In the genomic region with DNA sequence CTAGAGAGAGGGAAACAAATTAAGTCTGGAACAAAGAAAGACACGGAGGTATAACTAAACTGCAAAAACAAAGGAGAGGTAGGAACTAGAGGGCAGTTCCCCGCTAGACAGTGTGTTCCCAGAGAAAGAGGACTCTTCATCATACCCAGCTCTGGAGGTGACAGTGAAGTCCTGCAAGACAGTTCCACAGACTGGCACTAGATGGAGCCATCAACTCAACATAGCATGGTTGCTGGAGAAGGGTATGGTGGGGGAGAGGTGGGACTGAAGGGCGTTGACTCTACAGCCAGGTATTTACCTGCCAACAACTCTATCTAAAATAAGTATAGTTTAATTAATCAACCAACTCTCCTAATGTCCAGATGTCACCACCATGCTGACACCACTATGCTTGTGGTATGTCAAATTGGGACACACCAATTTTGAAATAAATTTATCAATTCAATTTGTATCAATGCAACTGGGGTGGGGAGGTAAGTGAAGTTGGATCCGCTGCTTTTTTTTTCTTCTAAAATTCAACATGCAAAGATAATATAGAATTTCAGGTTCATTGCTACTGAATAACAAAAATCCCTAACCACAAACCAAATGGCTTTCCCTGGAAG, we compare ENCODE assay signal across 8 cellular contexts. TPM values are rescaled to one million over a fixed set of nuclear protein-coding genes. Genes with fewer than 3 reads are reported as not detected.
DNase-seq lines count a peak whose midpoint lies in the region; ATAC-seq, FAIRE-seq and TF ChIP-seq lines count a peak whose summit lies in the region.

No MANE protein-coding gene starts in this region.

- no peaks in the 10 kb centered on the region for H4K20me1 ChIP-seq in K562 (replicated peaks; ENCODE audit: control insufficient read depth, insufficient read depth, low read length)

- CTCF ChIA-PET in HEK293T (lab: Yijun Ruan, JAX) (interaction anchor here (1.0 to 4.3 kb wide), 4 partner anchors 71 to 192 kb away, joined by 3 to 12 read pairs (median 6); no protein-coding TSS in a partner anchor), K562 (lab: Yijun Ruan, JAX; ENCODE audit: low intra/inter-chr PET ratio) (interaction anchor here (0.7 to 1.4 kb wide), 2 partner anchors 93 to 193 kb away, joined by 3 to 6 read pairs; no protein-coding TSS in a partner anchor)

- no peak overlapping the region for H3K9ac ChIP-seq in K562 (ENCODE audit: insufficient read depth in 1 of 2, low read depth in 2 of 2, low read length in 2 of 2)

- H3K36me3 Mint-ChIP-seq in CD4-positive, CD25-positive, alpha-beta regulatory T cell, result peaks cover 7% of the 10 kb centered on the region

- peak in 2 of 3 donors; percentile 46 to 73 for DNase-seq in CD4-positive, CD25-positive, alpha-beta regulatory T cell
- DNase-seq in HEK293T (ENCODE audit: extremely low spot score) (peak; percentile 59), SKM-1 (lab: John Stamatoyannopoulos, UW; ENCODE audit: unreplicated experiment) (peak; percentile 25), K562 (ENCODE audit: extremely low read depth in 1 of 4, low spot score in 3 of 4) (peak; percentile 72 to 80 (median 76)), lung (ENCODE audit: low spot score) (no peak), testis (peak; percentile 75), cortex of kidney (lab: John Stamatoyannopoulos, UW) (no peak)

- POLR2A ChIA-PET in HEK293T (lab: Yijun Ruan, JAX) (interaction anchor here (0.6 kb wide), 1 partner anchor 68 kb away, joined by 4 read pairs; no protein-coding TSS in a partner anchor), K562 (lab: Yijun Ruan, JAX) (interaction anchor here (0.7 to 2.2 kb wide), 2 partner anchors 11 to 192 kb away, joined by 3 to 8 read pairs; no protein-coding TSS in a partner anchor)

- no peaks in the 10 kb centered on the region for H3K36me3 ChIP-seq in CD4-positive, CD25-positive, alpha-beta regulatory T cell (ENCODE audit: control insufficient read depth, insufficient read depth, low read length)
- H3K36me3 ChIP-seq in K562 (ENCODE audit: control insufficient read depth, insufficient read depth, low read length) (no peaks in the 10 kb centered on the region), lung (ENCODE audit: control insufficient read depth in 2 of 2, insufficient read depth in 2 of 2, low read length in 2 of 2) (no peaks in the 10 kb centered on the region), testis (ENCODE audit: low read depth, missing control alignments) (no peaks in the 10 kb centered on the region)

- H3K4me2 ChIP-seq in K562 (ENCODE audit: insufficient read depth, low read length), result no peak overlapping the region

- peak overlapping the region; percentile 57 to 90 (median 67) for H3K27ac Mint-ChIP-seq in CD4-positive, CD25-positive, alpha-beta regulatory T cell

- intact Hi-C loops in K562 (cut with micrococcal nuclease), result loop anchor here (1.0 to 10.0 kb wide), 5 partner anchors 70 to 298 kb away; partner anchors contain the start of gene MAP3K7
- intact Hi-C loops in testis (cut with DNase I; ENCODE audit: low total_unique reads), result no loop called here

- TF ChIP-seq EP300 in K562 (IDR thresholded peaks at IDR 0.05; ENCODE audit: low read length), result no peak

- peak overlapping the region; percentile 89 for H3K4me3 ChIP-seq in CD4-positive, CD25-positive, alpha-beta regulatory T cell (ENCODE audit: low read depth, low read length)
- no peak overlapping the region for H3K4me3 ChIP-seq in K562
- no peak overlapping the region for H3K4me3 ChIP-seq in lung
- no peak overlapping the region for H3K4me3 ChIP-seq in testis

- no peaks in the 10 kb centered on the region for H3K9me1 ChIP-seq in K562 (ENCODE audit: control insufficient read depth, insufficient read depth, low read length)

- TF ChIP-seq RAD21 in K562 (CRISPR knock-in tag; conservative IDR thresholded peaks at IDR 0.05 in 1 of 2, IDR thresholded peaks at IDR 0.05 in 1 of 2), result peak; percentile 67 to 90

- H3K27me3 Mint-ChIP-seq in CD4-positive, CD25-positive, alpha-beta regulatory T cell, result peaks cover 70% of the 10 kb centered on the region

- H3K9me3 Mint-ChIP-seq in CD4-positive, CD25-positive, alpha-beta regulatory T cell, result peaks cover 0 to 3% (median 0%) of the 10 kb centered on the region in 7 donors

- no peak for TF ChIP-seq POLR2A in K562 (conservative IDR thresholded peaks at IDR 0.05)
- no peak for TF ChIP-seq POLR2A in testis (IDR thresholded peaks at IDR 0.05)

- peak; percentile 83 to 91 (median 84) for TF ChIP-seq CTCF in K562 (IDR thresholded peaks at IDR 0.05 in 2 of 3, conservative IDR thresholded peaks at IDR 0.05 in 1 of 3; ENCODE audit: insufficient read depth in 2 of 3, low read depth in 1 of 3, low read length in 3 of 3)
- peak; percentile 29 for TF ChIP-seq CTCF in lung (IDR thresholded peaks at IDR 0.05; ENCODE audit: control extremely low read depth, extremely low read depth)
- peak in 2 of 3 experiments; percentile 33 to 52 for TF ChIP-seq CTCF in testis (IDR thresholded peaks at IDR 0.05)

- BruUV-seq in K562 (replicated peaks; lab: Mats Ljungman, UMichigan), result no TSS peak

- peaks cover 30% of the 10 kb centered on the region for H3K4me1 ChIP-seq in CD4-positive, CD25-positive, alpha-beta regulatory T cell (ENCODE audit: control insufficient read depth, insufficient read depth, low read length, poor library complexity, severe bottlenecking)
- H3K4me1 ChIP-seq in K562 (replicated peaks in 1 of 2; ENCODE audit: control insufficient read depth in 2 of 2, insufficient read depth in 2 of 2, low read length in 2 of 2) (peaks cover 3 to 22% of the 10 kb centered on the region in 2 experiments; a peak in 4 of 5 replicates), lung (ENCODE audit: control insufficient read depth in 2 of 2, insufficient read depth in 2 of 2, low read length in 2 of 2) (peaks cover 4 to 6% of the 10 kb centered on the region in 2 donors), testis (no peaks in the 10 kb centered on the region)

- H2AFZ ChIP-seq in K562 (ENCODE audit: low read depth, low read length), result 0 out of 2 replicates have a peak overlapping the region, but pooled peaks have one; percentile 1

- peaks cover 39 to 78% (median 61%) of the 10 kb centered on the region in 4 donors for H3K4me1 Mint-ChIP-seq in CD4-positive, CD25-positive, alpha-beta regulatory T cell

- WGBS in K562 (ENCODE audit: insufficient coverage, low coverage, missing lambda C conversion rate), result 26% methylated on average over 4 of the region's 4 CpGs
- WGBS in lung, 2 donors, result 87 to 99% methylated on average over 4 of the region's 4 CpGs
- 85 to 86% methylated on average over 4 of the region's 4 CpGs for WGBS in testis, 2 donors

- H3K27ac ChIP-seq in CD4-positive, CD25-positive, alpha-beta regulatory T cell (ENCODE audit: insufficient read depth, low read length, poor library complexity, severe bottlenecking), result no peak overlapping the region
- no peak overlapping the region for H3K27ac ChIP-seq in K562 (ENCODE audit: extremely low read depth, low read depth, low read length)
- H3K27ac ChIP-seq in lung (ENCODE audit: low read depth in 1 of 2, low read length in 1 of 2), result no peak overlapping the region
- H3K27ac ChIP-seq in testis, result no peak overlapping the region

- H3K79me2 ChIP-seq in K562 (ENCODE audit: control insufficient read depth, insufficient read depth, low read length), result no peaks in the 10 kb centered on the region

- H3K4me3 Mint-ChIP-seq in CD4-positive, CD25-positive, alpha-beta regulatory T cell, result peak overlapping the region in 3 of 4 donors; percentile 38 to 80 (median 61)

- peak in 1 of 2 donors; percentile 32 for ATAC-seq in CD4-positive, CD25-positive, alpha-beta regulatory T cell (ENCODE audit: low read depth in 2 of 2)
- ATAC-seq in K562 (peak; percentile 89), lung (ENCODE audit: insufficient read depth, low FRiP score) (no peak), HG03439 (IDR thresholded peaks at IDR 0.05; ENCODE audit: unreplicated experiment) (no peak)

- peaks cover 9% of the 10 kb centered on the region for H3K27me3 ChIP-seq in CD4-positive, CD25-positive, alpha-beta regulatory T cell (ENCODE audit: control insufficient read depth, insufficient read depth, low read length)
- H3K27me3 ChIP-seq in K562 (ENCODE audit: control insufficient read depth in 2 of 2, insufficient read depth in 2 of 2, low read length in 2 of 2), result peaks cover 0 to 1% of the 10 kb centered on the region in 2 experiments; a peak in 3 of 5 replicates
- H3K27me3 ChIP-seq in lung (ENCODE audit: control insufficient read depth, insufficient read depth), result no peaks in the 10 kb centered on the region
- no peaks in the 10 kb centered on the region for H3K27me3 ChIP-seq in testis

- H3K9me3 ChIP-seq in CD4-positive, CD25-positive, alpha-beta regulatory T cell (ENCODE audit: control insufficient read depth in 2 of 2, low read length in 2 of 2), result peaks cover 0 to 4% of the 10 kb centered on the region in 2 experiments
- H3K9me3 ChIP-seq in K562 (replicated peaks; ENCODE audit: control insufficient read depth, insufficient read depth, low read depth, low read length), result peaks cover 2% of the 10 kb centered on the region; the same call in 1 of the 2 replicates
- H3K9me3 ChIP-seq in lung (ENCODE audit: control insufficient read depth in 2 of 2, insufficient read depth in 1 of 2, low read length in 1 of 2), result no peaks in the 10 kb centered on the region
- H3K9me3 ChIP-seq in testis, result no peaks in the 10 kb centered on the region

- peak; percentile 74 for FAIRE-seq in K562 (lab: Jason Lieb, UNC)

- in situ Hi-C loops in K562 (cut with MboI), result loop anchor here (5.0 kb wide), 1 partner anchor 190 kb away; no protein-coding TSS in a partner anchor

RNA-seq across cellular contexts. Expression of gene BACH2, which starts 9.7 kb away (rescaled TPM):
- total RNA-seq in CD4-positive, CD25-positive, alpha-beta regulatory T cell, result 51.3 TPM
- 10 to 100 TPM in 1 of 4 donors, 1 to 10 TPM in 3; 3.8 to 12.2 (median 5.7) TPM for polyA plus RNA-seq in CD4-positive, CD25-positive, alpha-beta regulatory T cell
- total RNA-seq in K562 (2011; cell fraction: chromatin; rRNA removed; ENCODE audit: low replicate concordance), result 16.1 and 29.2 TPM in 2 replicates
- 6.1 and 8.3 TPM in 2 replicates for total RNA-seq in K562 (2011; cell fraction: nucleolus; rRNA removed)
- 10.3 and 15.1 TPM in 2 replicates for total RNA-seq in K562 (2011; cell fraction: nucleoplasm; rRNA removed)
- total RNA-seq in K562 (2014; rRNA removed) (0.33 and 2.0 TPM in 2 replicates), K562 (2014; rRNA removed; fragmentation: Illumina TruSeq; extraction: Trizol) (0.55 and 0.96 TPM in 2 replicates), K562 (2015; rRNA removed; fragmentation: Illumina TruSeq; extraction: Trizol) (0.11 and 0.40 TPM in 2 replicates), K562 (2021) (1.7 and 2.0 TPM in 2 replicates), lung (10 to 100 TPM in 1 of 2 donors, 1 to 10 TPM in 1; 5.7 to 17.4 TPM), testis (1 to 10 TPM; 6.5 to 8.3 TPM)
- polyA plus RNA-seq in K562 (2011; rRNA removed) (3.1 and 3.3 TPM in 2 replicates), K562 (2014; fragmentation: Illumina TruSeq; extraction: Trizol) (0.59 and 0.91 TPM in 2 replicates), K562 (2014; fragmentation: Nextera tagmentation; extraction: Ambion mirVana) (under 1 TPM; 0.06 to 0.11 TPM), K562 (2014; rRNA removed) (0.61 and 0.65 TPM in 2 replicates), lung (under 1 TPM; 0.78 to 0.79 TPM), testis (ENCODE audit: insufficient read depth, low read depth, low replicate concordance) (5.0 TPM)
- 1.5 and 2.1 TPM in 2 replicates for polyA plus RNA-seq in K562 (2011; cell fraction: cytosol; rRNA removed)
- 5.2 and 7.8 TPM in 2 replicates for polyA plus RNA-seq in K562 (2011; cell fraction: nucleus; rRNA removed)
- polyA plus RNA-seq in K562 (2012), result 1.0 and 1.2 TPM in 2 replicates
- 9.8 and 11.4 TPM in 2 replicates for polyA minus RNA-seq in K562 (2011; rRNA and poly(A)+ RNA removed)
- polyA minus RNA-seq in K562 (2011; cell fraction: cytosol; rRNA and poly(A)+ RNA removed), result 2.3 and 3.9 TPM in 2 replicates
- 14.8 and 19.3 TPM in 2 replicates for polyA minus RNA-seq in K562 (2011; cell fraction: nucleus; rRNA and poly(A)+ RNA removed)

Comparison
In these comparisons a context has a peak if more than half of its experiments do, and no peak if none do; other contexts are left out.
1. DNase-seq: peak in CD4-positive, CD25-positive, alpha-beta regulatory T cell (2 of 3), HEK293T (single experiment), SKM-1 (single experiment), K562 (4 of 4) and testis (single experiment); none in lung (single experiment) and cortex of kidney (single experiment).
2. CTCF ChIP-seq: peak in every context shown above with its lines; median percentile 84 in K562; 42 in testis; 29 in lung.